11 cellular contexts compared by ENCODE assay signal in the genomic region with DNA sequence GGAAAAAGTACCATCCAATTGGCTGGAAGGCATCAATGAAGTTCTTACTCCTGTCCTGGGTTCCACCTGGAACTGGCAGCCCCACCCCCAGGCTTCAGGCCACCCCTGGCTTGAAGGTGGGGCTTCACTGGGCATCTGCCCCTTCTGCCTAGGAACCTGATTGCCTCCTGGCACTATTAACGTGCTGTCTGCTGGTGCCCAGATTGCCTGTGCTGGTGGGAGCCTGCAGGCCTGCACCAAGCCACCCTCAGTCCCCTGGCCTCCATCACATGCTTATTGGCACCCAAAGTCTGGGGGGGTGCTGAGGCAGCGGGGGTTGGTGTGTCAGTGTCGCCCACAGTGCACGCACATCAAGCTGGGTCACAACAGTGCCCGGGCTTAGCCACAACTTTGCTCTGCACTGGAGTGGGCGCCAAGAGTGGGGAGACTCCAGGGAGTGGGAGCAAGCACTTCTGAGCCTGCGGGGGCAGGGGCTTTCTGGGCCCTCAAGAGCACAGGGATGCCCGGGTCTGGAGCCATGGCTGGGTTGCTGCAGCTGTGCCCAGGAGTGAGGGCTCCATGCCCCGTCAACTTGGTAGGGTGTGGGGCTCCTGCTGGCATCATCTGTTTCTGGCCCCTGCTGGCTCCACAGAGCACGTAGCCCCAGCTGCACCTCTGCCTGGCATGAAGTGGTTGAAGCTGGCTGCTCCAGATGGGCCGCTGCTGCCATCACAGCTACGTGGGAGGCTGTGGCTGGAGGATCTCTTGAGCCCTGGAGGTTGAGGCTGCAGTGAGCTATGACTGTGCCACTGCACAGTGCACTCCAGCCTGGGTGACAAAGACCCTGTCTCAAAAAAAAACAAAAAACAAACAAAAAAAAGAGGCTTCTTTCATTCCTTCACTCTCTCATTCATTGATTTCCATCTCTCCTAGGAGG. TPM values are rescaled to one million over a fixed set of nuclear protein-coding genes. Genes with fewer than 3 reads are reported as not detected.
DNase-seq lines count a peak whose midpoint lies in the region; ATAC-seq and TF ChIP-seq lines count a peak whose summit lies in the region.
"Had no signal": no experiment of that assay in that cellular context is flagged by ENCODE, and none has a peak within 500 bp of the region (broad histone marks: within the 10 kb centered on the region; RNA-seq: fewer than 3 reads in every experiment).

No MANE protein-coding gene starts in this region.

- no peaks in the 10 kb centered on the region for H3K9me3 ChIP-seq in MM.1S (replicated peaks; ENCODE audit: insufficient read depth, low read length)
- H3K9me3 ChIP-seq in esophagus squamous epithelium, result no peaks in the 10 kb centered on the region
- H3K9me3 ChIP-seq in neuronal stem cell (replicated peaks in 1 of 2; ENCODE audit: control insufficient read depth in 2 of 2, insufficient read depth in 1 of 2, low read depth in 1 of 2, low read length in 2 of 2), result no peaks in the 10 kb centered on the region

- H2BK5ac ChIP-seq in neuronal stem cell (ENCODE audit: low read length), result peak overlapping the region; percentile 7

- H2BK120ac ChIP-seq in neuronal stem cell (ENCODE audit: low read depth, low read length), result peak overlapping the region; percentile 94

- H3K23ac ChIP-seq in neuronal stem cell (ENCODE audit: low read depth, low read length, poor library complexity), result peak overlapping the region; percentile 60

- no peak for TF ChIP-seq CTCF in GM12875 (IDR thresholded peaks at IDR 0.05; ENCODE audit: borderline replicate concordance, insufficient read depth, low read depth, low read length)
- TF ChIP-seq CTCF in MM.1S (IDR thresholded peaks at IDR 0.05; ENCODE audit: low read length), result no peak
- TF ChIP-seq CTCF in esophagus squamous epithelium (IDR thresholded peaks at IDR 0.05), result no peak
- no peak for TF ChIP-seq CTCF in Calu3 (IDR thresholded peaks at IDR 0.05; ENCODE audit: unreplicated experiment)

- H2AK5ac ChIP-seq in neuronal stem cell (ENCODE audit: low read depth, low read length), result peak overlapping the region; percentile 97

- intact Hi-C loops in esophagus squamous epithelium (cut with DNase I), result no loop called here
- intact Hi-C loops in Calu3 (cut with micrococcal nuclease; ENCODE audit: unreplicated experiment), result no loop called here

- H4K91ac ChIP-seq in neuronal stem cell (ENCODE audit: low read depth, low read length, poor library complexity), result peak overlapping the region; percentile 64

- H3K4me1 ChIP-seq in MM.1S (ENCODE audit: low read length) (no peaks in the 10 kb centered on the region; the same call in 1 of the 2 replicates), esophagus squamous epithelium (peaks cover 0 to 23% (median 8%) of the 10 kb centered on the region in 3 donors), neuronal stem cell (ENCODE audit: control insufficient read depth in 2 of 2, insufficient read depth in 1 of 2, low read depth in 1 of 2, low read length in 2 of 2) (peaks cover 5 to 9% of the 10 kb centered on the region in 2 donors)

- peaks cover 22% of the 10 kb centered on the region for H3K27me3 Mint-ChIP-seq in Calu3 (ENCODE audit: unreplicated experiment)

- no TSS peak for BruUV-seq in Calu3 (replicated peaks; lab: Mats Ljungman, UMichigan)

- H3K4me3 ChIP-seq in GM12875 (ENCODE audit: low read depth, low read length), result peak overlapping the region; percentile 37
- H3K4me3 ChIP-seq in MM.1S (ENCODE audit: low read length), result peak overlapping the region; percentile 73
- peak overlapping the region in 3 of 4 donors; percentile 13 to 49 (median 20) for H3K4me3 ChIP-seq in esophagus squamous epithelium
- peak overlapping the region; percentile 53 to 70 for H3K4me3 ChIP-seq in neuronal stem cell (ENCODE audit: low read length in 2 of 2)

- no peak overlapping the region for H3K4me3 Mint-ChIP-seq in Calu3 (ENCODE audit: low read depth, unreplicated experiment)

- H3K18ac ChIP-seq in neuronal stem cell (ENCODE audit: low read length), result peak overlapping the region; percentile 15

- peaks cover 9% of the 10 kb centered on the region for H3K4me1 Mint-ChIP-seq in Calu3 (ENCODE audit: low read depth, unreplicated experiment)

- H4K8ac ChIP-seq in neuronal stem cell (ENCODE audit: low read depth, low read length), result peak overlapping the region; percentile 19

- no peaks in the 10 kb centered on the region for H3K9me2 ChIP-seq in MM.1S (replicated peaks; ENCODE audit: insufficient read depth, low read length)

- H3K9me3 Mint-ChIP-seq in Calu3 (ENCODE audit: low read depth, unreplicated experiment), result no peaks in the 10 kb centered on the region

- no peaks in the 10 kb centered on the region for H3F3A ChIP-seq in MM.1S (ENCODE audit: insufficient read depth, low read length)

- WGBS in esophagus squamous epithelium, 2 donors, result 91% methylated on average over 8 to 9 of the region's 12 CpGs
- no CpG with 5 or more reads among the region's 12 CpGs for WGBS in neuronal stem cell (ENCODE audit: extremely low coverage in 2 of 2, insufficient read length in 2 of 2, insufficient replicate concordance in 1 of 2), 2 donors

- no peak for TF ChIP-seq POLR2A in esophagus squamous epithelium (IDR thresholded peaks at IDR 0.05)

- peak overlapping the region; percentile 80; the same call in 1 of the 2 replicates for H3K9ac ChIP-seq in MM.1S (ENCODE audit: low read length)
- H3K9ac ChIP-seq in neuronal stem cell (ENCODE audit: low read depth, low read length, poor library complexity), result peak overlapping the region; percentile 83

- H2BK15ac ChIP-seq in neuronal stem cell (ENCODE audit: low read length), result peak overlapping the region; percentile 86

- DNase-seq in MM.1S (no peak), esophagus squamous epithelium (lab: John Stamatoyannopoulos, UW) (no peak), neuronal stem cell (ENCODE audit: low spot score) (no peak), DMS79 (lab: John Stamatoyannopoulos, UW) (no peak), Calu3 (no peak)
- DNase-seq: DND-41, NCI-H1694 treated with DMSO at 0.1 percent for 48 hours, SIG-M5 had no signal

- peaks cover 11% of the 10 kb centered on the region for H3K79me1 ChIP-seq in neuronal stem cell (ENCODE audit: low read depth, low read length)

- H3K79me2 ChIP-seq in MM.1S (ENCODE audit: low read length), result peaks cover 8% of the 10 kb centered on the region

- H3K36me3 ChIP-seq in MM.1S (replicated peaks; ENCODE audit: insufficient read depth, low read length) (no peaks in the 10 kb centered on the region), esophagus squamous epithelium (no peaks in the 10 kb centered on the region), neuronal stem cell (replicated peaks in 1 of 2; ENCODE audit: control insufficient read depth in 2 of 2, insufficient read depth in 2 of 2, low read length in 2 of 2) (peaks cover 0 to 1% of the 10 kb centered on the region in 2 donors)

- H2AFZ ChIP-seq in MM.1S (ENCODE audit: low read length), result peak overlapping the region; percentile 83
- H2AFZ ChIP-seq in neuronal stem cell (ENCODE audit: low read length), result peak overlapping the region; percentile 79

- H3K14ac ChIP-seq in neuronal stem cell (ENCODE audit: low read length), result peak overlapping the region; percentile 75

- peak overlapping the region; percentile 83; the same call in 1 of the 2 replicates for H3K27ac ChIP-seq in MM.1S (ENCODE audit: low read length)
- H3K27ac ChIP-seq in esophagus squamous epithelium, result peak overlapping the region in 2 of 4 donors; percentile 67 to 68
- H3K27ac ChIP-seq in neuronal stem cell (replicated peaks; ENCODE audit: low read length), result peak overlapping the region; percentile 67

- peak overlapping the region; percentile 70 for H3K4ac ChIP-seq in neuronal stem cell (ENCODE audit: low read length)

- H3K27me3 ChIP-seq in MM.1S (replicated peaks; ENCODE audit: insufficient read depth, low read length) (no peaks in the 10 kb centered on the region), esophagus squamous epithelium (no peaks in the 10 kb centered on the region), neuronal stem cell (ENCODE audit: control insufficient read depth in 3 of 3, insufficient read depth in 3 of 3, low read depth in 1 of 3, low read length in 3 of 3) (peaks cover 0 to 2% (median 0%) of the 10 kb centered on the region in 3 experiments)

- ATAC-seq in GM19463 (IDR thresholded peaks at IDR 0.05; ENCODE audit: unreplicated experiment), result no peak
- ATAC-seq in HG03565 (IDR thresholded peaks at IDR 0.05; ENCODE audit: unreplicated experiment), result no peak

- H2BK12ac ChIP-seq in neuronal stem cell (ENCODE audit: low read length), result peak overlapping the region; percentile 88

- no peak overlapping the region for H3K27ac Mint-ChIP-seq in Calu3 (ENCODE audit: unreplicated experiment)

- peaks cover 13% of the 10 kb centered on the region for H3K36me3 Mint-ChIP-seq in Calu3 (ENCODE audit: insufficient read depth, unreplicated experiment)

- H3K4me2 ChIP-seq in MM.1S (ENCODE audit: low read depth, low read length) (peak overlapping the region; percentile 71; the same call in 1 of the 2 replicates), neuronal stem cell (ENCODE audit: insufficient read depth, low read length, poor library complexity, severe bottlenecking) (peak overlapping the region; percentile 56)

- no peaks in the 10 kb centered on the region for H4K20me1 ChIP-seq in MM.1S (ENCODE audit: insufficient read depth, low read length)

- CTCF ChIA-PET in Calu3 (lab: Charles Lee), result no interaction called here

RNA-seq across cellular contexts. Expression of a gene that starts 4.2 kb away (rescaled TPM):
- total RNA-seq in esophagus squamous epithelium (10 to 100 TPM in 3 of 4 donors, 1 to 10 TPM in 1; 8.5 to 29.4 (median 16.9) TPM), Calu3 (2022) (35.2 and 42.7 TPM in 2 replicates)
- 46.9 TPM for polyA plus RNA-seq in neuronal stem cell (2013, experiment 1 of 2)
- polyA plus RNA-seq in neuronal stem cell (2013, experiment 2 of 2), result 46.5 TPM

RNA-seq across cellular contexts. Expression of a gene that starts 16.1 kb away (rescaled TPM):
- total RNA-seq in esophagus squamous epithelium (10 to 100 TPM; 34.5 to 59.7 (median 42.3) TPM), Calu3 (2022) (44.5 and 52.1 TPM in 2 replicates)
- 49.4 TPM for polyA plus RNA-seq in neuronal stem cell (2013, experiment 1 of 2)
- 50.2 TPM for polyA plus RNA-seq in neuronal stem cell (2013, experiment 2 of 2)

RNA-seq across cellular contexts. Expression of a gene that starts 48.4 kb away (rescaled TPM):
- total RNA-seq in esophagus squamous epithelium (1 to 10 TPM; 2.4 to 6.8 (median 4.5) TPM), Calu3 (2022) (2.0 and 3.0 TPM in 2 replicates)
- polyA plus RNA-seq in neuronal stem cell (2013, experiment 1 of 2), result 7.2 TPM
- polyA plus RNA-seq in neuronal stem cell (2013, experiment 2 of 2), result 7.9 TPM

Comparison
In these comparisons a context has a peak if more than half of its experiments do, and no peak if none do; other contexts are left out.
1. H3K4me3 ChIP-seq: peak in every context shown above with its lines; median percentile 73 in MM.1S; 62 in neuronal stem cell; 37 in GM12875; 20 in esophagus squamous epithelium.